ENCODE assay signal across 8 cellular contexts in genomic region chr11:126391970-126392637, GRCh38. TPM values are rescaled to one million over a fixed set of nuclear protein-coding genes. Genes with fewer than 3 reads are reported as not detected.
DNase-seq lines count a peak whose midpoint lies in the region; ATAC-seq and TF ChIP-seq lines count a peak whose summit lies in the region.

No MANE protein-coding gene starts in this region.

- H3K9me3 Mint-ChIP-seq in brain, result no peaks in the 10 kb centered on the region
- no peaks in the 10 kb centered on the region for H3K9me3 Mint-ChIP-seq in T-cell

- no peak for TF ChIP-seq CTCF in brain (conservative IDR thresholded peaks at IDR 0.05)

- no peaks in the 10 kb centered on the region for H3K36me3 Mint-ChIP-seq in brain
- H3K36me3 Mint-ChIP-seq in T-cell, result no peaks in the 10 kb centered on the region

- ATAC-seq in GM19395 (IDR thresholded peaks at IDR 0.05; ENCODE audit: unreplicated experiment), result peak; percentile 76
- ATAC-seq in HG03460 (IDR thresholded peaks at IDR 0.05; ENCODE audit: unreplicated experiment), result peak; percentile 78
- no peak for ATAC-seq in T-cell (replicated peaks in 1 of 4)

- CTCF ChIA-PET in T-cell (lab: Charles Lee), result no interaction called here

- H3K4me3 Mint-ChIP-seq in brain, result peak overlapping the region in 1 of 5 experiments; percentile 68
- H3K4me3 Mint-ChIP-seq in T-cell, result no peak overlapping the region

- H3K27ac Mint-ChIP-seq in brain, result peak overlapping the region; percentile 57 to 98 (median 70)
- H3K27ac Mint-ChIP-seq in T-cell, result no peak overlapping the region

- H3K4me1 Mint-ChIP-seq in brain (peaks cover 57% of the 10 kb centered on the region), T-cell (peaks cover 3 to 6% (median 4%) of the 10 kb centered on the region in 3 donors)

- no peaks in the 10 kb centered on the region for H3K27me3 Mint-ChIP-seq in brain
- H3K27me3 Mint-ChIP-seq in T-cell, result no peaks in the 10 kb centered on the region

- POLR2A ChIA-PET in T-cell (lab: Charles Lee), result no interaction called here

- DNase-seq in midbrain (lab: John Stamatoyannopoulos, UW) (peak; percentile 23), NCI-H2107 (lab: John Stamatoyannopoulos, UW) (no peak), T-cell (no peak), SW 1271 (lab: John Stamatoyannopoulos, UW) (no peak)
- no peak for DNase-seq in activated naive CD4-positive, alpha-beta T cell (lab: John Stamatoyannopoulos, UW)

RNA-seq across cellular contexts. Expression of gene ST3GAL4, which starts 36.6 kb away (rescaled TPM):
- polyA plus RNA-seq in brain (ENCODE audit: insufficient read depth, low read depth, low replicate concordance), result 43.9 TPM
- 1 to 10 TPM; 2.6 to 4.8 (median 3.6) TPM for total RNA-seq in T-cell

Comparison
In these comparisons a context has a peak if more than half of its experiments do, and no peak if none do; other contexts are left out.
1. ATAC-seq: peak in GM19395 (single experiment) and HG03460 (single experiment); none in T-cell (0 of 4).
2. H3K27ac Mint-ChIP-seq: peak in brain (5 of 5); none in T-cell (0 of 2).